In genomic region chr6:163212123-163212522, GRCh38 we compare ENCODE assay signal across 27 cellular contexts.
"Had no signal": no experiment of that assay in that cellular context is flagged by ENCODE, and none has a peak within 500 bp of the region (broad histone marks: within the 10 kb centered on the region; RNA-seq: fewer than 3 reads in every experiment).

No MANE protein-coding gene starts in this region.

- FAIRE-seq: urothelium cell line had no signal

- ATAC-seq: stimulated activated effector memory CD8-positive, alpha-beta T cell treated with anti-CD3 and anti-CD28 coated beads, Interleukin-12 subunit alpha, Interleukin-12 subunit beta, amount 100 ng/mL, for 72 hours; stimulated activated memory B cell treated with anti-CD40 and anti-IgM and Interleukin-4, amounts not matched to agents 10 μg/mL and 1 μg/mL and 100 μg/mL, for 72 hours; stimulated activated naive B cell treated with anti-CD40 and anti-IgM and Interleukin-4, amounts not matched to agents 10 μg/mL and 1 μg/mL and 100 μg/mL, for 72 hours; stimulated activated naive CD8-positive, alpha-beta T cell treated with anti-CD3 and anti-CD28 coated beads, Interleukin-15, amount 100 ng/mL, for 72 hours; stimulated activated naive CD8-positive, alpha-beta T cell treated with anti-CD3 and anti-CD28 coated beads, Interleukin-15, Interleukin-2, amounts not matched to agents 100 U/mL and 50 U/mL, for 24 hours; upper lobe of right lung had no signal

- H3K4me3 ChIP-seq: stomach, suprapubic skin, testis, thoracic aorta, thyroid gland, tibial artery, tibial nerve, transverse colon, upper lobe of left lung, upper lobe of right lung, uterus, vagina had no signal

- H3K27me3 ChIP-seq: stomach, suprapubic skin, testis, thyroid gland, tibial artery, tibial nerve, transverse colon, upper lobe of left lung, upper lobe of right lung, uterus, vagina had no signal

- H3K27ac ChIP-seq: stomach, suprapubic skin, testis, thoracic aorta, thyroid gland, tibial artery, tibial nerve, transverse colon, upper lobe of left lung, upper lobe of right lung, uterus, vagina had no signal

- DNase-seq: stimulated activated CD4-positive, alpha-beta T cell treated with anti-CD3 and anti-CD28 coated beads, Interleukin-2, amount 100 ng/mL, for 48 hours; stimulated activated CD4-positive, alpha-beta T cell treated with anti-CD3 and anti-CD28 coated beads, Interleukin-4, amount 100 ng/mL, for 1 hour; stimulated activated CD4-positive, alpha-beta T cell treated with anti-CD3 and anti-CD28 coated beads, Interleukin-4, amount 100 ng/mL, for 24 hours; stimulated activated CD4-positive, alpha-beta T cell treated with anti-CD3 and anti-CD28 coated beads, Interleukin-4, amount 100 ng/mL, for 4 hours; stimulated activated CD8-positive, alpha-beta memory T cell treated with anti-CD3 and anti-CD28 coated beads, Interleukin-4, amount 100 ng/mL, for 48 hours; stimulated activated naive B cell treated with anti-CD40 and anti-IgM and Interleukin-4, amounts not matched to agents 10 μg/mL and 1 μg/mL and 100 μg/mL, for 72 hours; stimulated activated naive CD4-positive, alpha-beta T cell; stimulated activated naive CD4-positive, alpha-beta T cell treated with Interleukin-2 at 50 U/mL for 16 hours; stimulated activated naive CD8-positive, alpha-beta T cell treated with anti-CD3 and anti-CD28 coated beads, Interleukin-15, amount 100 ng/mL, for 72 hours; stimulated activated naive CD8-positive, alpha-beta T cell treated with anti-CD3 and anti-CD28 coated beads, Interleukin-15, Interleukin-2, amounts not matched to agents 100 U/mL and 50 U/mL, for 24 hours; stomach; substantia nigra; testis; thyroid gland; tibial artery; transverse colon; trophoblast cell; upper lobe of left lung; upper lobe of right lung; uterus had no signal

- H3K36me3 ChIP-seq: stomach, suprapubic skin, thoracic aorta, thyroid gland, tibial artery, tibial nerve, transverse colon, upper lobe of left lung, upper lobe of right lung, uterus, vagina had no signal

- H3K9me3 ChIP-seq: suprapubic skin, testis, thyroid gland, transverse colon, vagina had no signal

- H3K4me1 ChIP-seq: stomach, suprapubic skin, testis, thyroid gland, tibial artery, tibial nerve, transverse colon, upper lobe of left lung, upper lobe of right lung, uterus, vagina had no signal
